Comparison of ENCODE assay signal across 8 cellular contexts in the genomic region with DNA sequence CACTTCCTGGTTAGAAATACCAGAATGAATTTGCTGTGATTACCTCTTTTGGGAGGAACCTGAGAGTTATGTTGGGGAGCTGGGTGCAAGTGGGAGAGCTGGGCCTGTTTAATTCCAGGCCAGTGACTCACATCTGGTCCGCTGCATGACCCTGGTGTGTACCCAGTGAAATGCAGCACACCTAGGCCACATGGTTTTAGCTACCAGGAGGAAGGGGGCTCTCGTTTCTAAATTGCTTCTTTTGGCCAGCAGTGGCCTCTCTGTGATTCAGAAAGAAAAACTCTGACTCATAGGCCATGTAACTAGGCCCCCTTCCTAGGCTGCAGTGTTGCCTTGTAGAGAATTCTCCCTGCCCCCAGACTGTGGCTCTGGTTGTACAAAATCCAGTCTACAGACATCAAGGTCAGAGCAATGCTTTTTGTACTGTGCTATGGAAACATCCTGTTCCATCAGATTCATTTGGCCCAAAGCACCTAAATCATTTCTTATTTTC. TPM values are rescaled to one million over a fixed set of nuclear protein-coding genes. Genes with fewer than 3 reads are reported as not detected.
DNase-seq lines count a peak whose midpoint lies in the region; ATAC-seq and TF ChIP-seq lines count a peak whose summit lies in the region.

No MANE protein-coding gene starts in this region.

- H3K27ac Mint-ChIP-seq in activated CD4-positive, alpha-beta T cell treated with anti-CD3 and anti-CD28 coated beads for 36 hours = peak overlapping the region; percentile 99

- H3K9me3 Mint-ChIP-seq in activated CD4-positive, alpha-beta T cell treated with anti-CD3 and anti-CD28 coated beads for 36 hours (ENCODE audit: low read depth) = no peaks in the 10 kb centered on the region

- peaks cover 38% of the 10 kb centered on the region for H3K36me3 Mint-ChIP-seq in activated CD4-positive, alpha-beta T cell treated with anti-CD3 and anti-CD28 coated beads for 36 hours (ENCODE audit: low read depth)

- H3K27ac ChIP-seq in muscle layer of duodenum (ENCODE audit: low read length) (peak overlapping the region; percentile 91), tibial artery (peak overlapping the region; percentile 85 to 92)

- intact Hi-C loops in activated CD4-positive, alpha-beta T cell treated with anti-CD3 and anti-CD28 coated beads for 36 hours (cut with DNase I, micrococcal nuclease) = loop anchor here (1.0 to 10.0 kb wide), 9 partner anchors 14 to 531 kb away; a partner anchor contains a TSS
- intact Hi-C loops in tibial artery (cut with DNase I; ENCODE audit: low total_unique reads) = no loop called here

- peaks cover 97% of the 10 kb centered on the region for H3K4me1 Mint-ChIP-seq in activated CD4-positive, alpha-beta T cell treated with anti-CD3 and anti-CD28 coated beads for 36 hours

- H3K4me1 ChIP-seq in endocrine pancreas (ENCODE audit: control insufficient read depth, insufficient read depth, low read length) = peaks cover 37% of the 10 kb centered on the region
- H3K4me1 ChIP-seq in muscle layer of duodenum (ENCODE audit: control insufficient read depth in 1 of 2, insufficient read depth in 2 of 2, low read length in 2 of 2) = peaks cover 38 to 47% of the 10 kb centered on the region in 2 donors
- peaks cover 0 to 64% (median 55%) of the 10 kb centered on the region in 4 donors for H3K4me1 ChIP-seq in tibial artery

- peak in 1 of 2 experiments; percentile 24 for TF ChIP-seq CTCF in tibial artery (IDR thresholded peaks at IDR 0.05)

- ATAC-seq in GM18519 (IDR thresholded peaks at IDR 0.05; ENCODE audit: low FRiP score, unreplicated experiment) = peak; percentile 45
- ATAC-seq in HG03439 (IDR thresholded peaks at IDR 0.05; ENCODE audit: unreplicated experiment) = peak; percentile 44
- ATAC-seq in activated CD4-positive, alpha-beta T cell treated with anti-CD3 and anti-CD28 coated beads for 36 hours = peak; percentile 78

- H3K4me3 ChIP-seq in endocrine pancreas (ENCODE audit: control insufficient read depth, insufficient read depth, low read length) (peak overlapping the region; percentile 7), muscle layer of duodenum (ENCODE audit: low read depth in 1 of 2, low read length in 2 of 2) (peak overlapping the region in 1 of 2 donors; percentile 39), tibial artery (peak overlapping the region in 1 of 2 donors; percentile 12)

- H3K27me3 ChIP-seq in endocrine pancreas (ENCODE audit: control insufficient read depth, insufficient read depth, low read length) (no peaks in the 10 kb centered on the region), muscle layer of duodenum (ENCODE audit: low read depth, low read length) (no peaks in the 10 kb centered on the region), tibial artery (no peaks in the 10 kb centered on the region)

- H3K9me3 ChIP-seq in endocrine pancreas (ENCODE audit: control insufficient read depth, low read length) (no peaks in the 10 kb centered on the region), muscle layer of duodenum (ENCODE audit: control insufficient read depth in 1 of 2, low read length in 2 of 2) (no peaks in the 10 kb centered on the region), tibial artery (no peaks in the 10 kb centered on the region)

- H3K9ac ChIP-seq in endocrine pancreas (ENCODE audit: control insufficient read depth, insufficient read depth, low read length) = no peak overlapping the region

- CTCF ChIA-PET in activated CD4-positive, alpha-beta T cell treated with anti-CD3 and anti-CD28 coated beads for 36 hours (lab: Charles Lee) = interaction anchor here (0.9 to 2.2 kb wide), 8 partner anchors 9 to 73 kb away, joined by 3 to 20 read pairs (median 4); no protein-coding TSS in a partner anchor

- POLR2A ChIA-PET in activated CD4-positive, alpha-beta T cell treated with anti-CD3 and anti-CD28 coated beads for 36 hours (lab: Charles Lee) = interaction anchor here (1.3 to 1.6 kb wide), 2 partner anchors 27 to 117 kb away, joined by 3 to 7 read pairs; a partner anchor contains a TSS

- H3K4me3 Mint-ChIP-seq in activated CD4-positive, alpha-beta T cell treated with anti-CD3 and anti-CD28 coated beads for 36 hours = peak overlapping the region; percentile 98

- peak; percentile 80 for DNase-seq in AG20443 (ENCODE audit: low spot score)
- DNase-seq in activated CD4-positive, alpha-beta T cell treated with anti-CD3 and anti-CD28 coated beads for 36 hours = peak; percentile 82
- DNase-seq in tibial artery = peak; percentile 78 to 89
- DNase-seq in NCI-H524 treated with DMSO at 0.1 percent for 48 hours (lab: John Stamatoyannopoulos, UW) = no peak

- no peaks in the 10 kb centered on the region for H3K36me3 ChIP-seq in endocrine pancreas (ENCODE audit: control insufficient read depth, insufficient read depth, low read length)
- H3K36me3 ChIP-seq in muscle layer of duodenum (ENCODE audit: control insufficient read depth in 1 of 2, insufficient read depth in 2 of 2, low read length in 2 of 2) = peaks cover 0 to 8% of the 10 kb centered on the region in 2 donors
- peaks cover 3 to 16% (median 11%) of the 10 kb centered on the region in 3 donors for H3K36me3 ChIP-seq in tibial artery

- no peaks in the 10 kb centered on the region for H3K27me3 Mint-ChIP-seq in activated CD4-positive, alpha-beta T cell treated with anti-CD3 and anti-CD28 coated beads for 36 hours

RNA-seq across cellular contexts. Expression of a gene that starts 6.7 kb away (rescaled TPM):
- 10 to 100 TPM; 49.3 to 49.4 TPM for total RNA-seq in activated CD4-positive, alpha-beta T cell treated with anti-CD3 and anti-CD28 coated beads for 36 hours

RNA-seq across cellular contexts. Expression of a gene that starts 28.0 kb away (rescaled TPM):
- total RNA-seq in activated CD4-positive, alpha-beta T cell treated with anti-CD3 and anti-CD28 coated beads for 36 hours = 10 to 100 TPM in 1 of 2 experiments, 1 to 10 TPM in 1; 9.9 to 13.1 TPM

RNA-seq across cellular contexts. Expression of a gene that starts 40.2 kb away (rescaled TPM):
- total RNA-seq in activated CD4-positive, alpha-beta T cell treated with anti-CD3 and anti-CD28 coated beads for 36 hours = 10 to 100 TPM; 70.3 to 71.7 TPM

RNA-seq across cellular contexts. Expression of a gene that starts 40.4 kb away (rescaled TPM):
- total RNA-seq in activated CD4-positive, alpha-beta T cell treated with anti-CD3 and anti-CD28 coated beads for 36 hours = 1 to 10 TPM; 1.4 to 2.1 TPM

RNA-seq across cellular contexts. Expression of a gene that starts 56.5 kb away (rescaled TPM):
- total RNA-seq in activated CD4-positive, alpha-beta T cell treated with anti-CD3 and anti-CD28 coated beads for 36 hours = 1 to 10 TPM; 7.6 to 8.9 TPM
